Comparison of ENCODE assay signal across 1 cellular context in the genomic region with DNA sequence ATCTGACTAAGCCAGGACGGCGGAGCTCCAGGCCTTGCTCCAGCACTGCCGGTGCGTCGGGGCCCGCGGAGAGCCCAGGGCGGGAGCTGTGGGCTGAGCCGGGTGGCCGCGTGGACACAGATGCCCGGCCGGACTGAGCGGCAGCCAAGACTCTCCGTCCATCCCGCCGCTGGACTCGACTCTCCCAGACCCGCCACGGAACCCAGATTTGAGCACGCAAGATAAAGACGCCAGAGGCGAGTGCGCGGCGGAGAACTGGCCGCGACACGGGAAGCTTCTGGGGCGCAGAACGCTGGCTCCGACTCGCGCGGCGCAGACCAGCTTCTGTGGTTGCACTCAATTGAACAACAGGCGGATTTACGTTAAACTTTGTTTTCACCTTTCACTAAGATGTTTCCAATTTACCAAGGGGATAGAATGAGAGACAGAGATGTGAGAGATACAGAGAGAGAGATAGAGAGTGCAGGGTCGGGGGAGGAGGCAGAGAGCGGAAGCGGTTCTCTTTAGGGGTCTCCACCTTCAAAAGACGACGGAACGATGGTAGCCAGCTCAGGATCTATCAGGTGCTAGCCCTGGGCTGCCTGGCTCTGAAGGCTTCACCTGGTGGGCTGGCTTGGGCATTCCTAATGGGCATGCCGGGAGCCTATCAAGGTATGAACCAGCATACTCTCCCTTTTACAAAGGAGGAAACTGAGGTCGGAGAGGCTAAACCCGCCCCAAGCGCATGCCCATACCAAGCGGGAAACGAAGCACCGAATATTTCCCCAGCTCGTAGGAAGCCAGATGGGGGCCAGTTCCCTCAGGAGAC.
TF ChIP-seq lines count a peak whose summit lies in the region.

No MANE protein-coding gene starts in this region.

TF ChIP-seq in H1, 55 proteins besides CTCF, POLR2A, EP300 and RAD21:
- TF ChIP-seq SUZ12 (IDR thresholded peaks at IDR 0.05; ENCODE audit: low read length) (peak; percentile 85), SP4 (IDR thresholded peaks at IDR 0.05; ENCODE audit: low read length) (no peak), GTF2F1 (IDR thresholded peaks at IDR 0.05; ENCODE audit: borderline replicate concordance, low read depth, low read length) (no peak), BACH1 (IDR thresholded peaks at IDR 0.05; ENCODE audit: low read length) (no peak), CBX8 (IDR thresholded peaks at IDR 0.05; ENCODE audit: borderline replicate concordance, low read depth, low read length) (peak; percentile 36; the same call in 1 of the 2 replicates), SIX5 (IDR thresholded peaks at IDR 0.05; ENCODE audit: low read depth, low read length) (no peak), EZH2 (IDR thresholded peaks at IDR 0.05; ENCODE audit: low read depth, low read length, severe bottlenecking) (peak; percentile 95)
- TF ChIP-seq, protein P1, sequence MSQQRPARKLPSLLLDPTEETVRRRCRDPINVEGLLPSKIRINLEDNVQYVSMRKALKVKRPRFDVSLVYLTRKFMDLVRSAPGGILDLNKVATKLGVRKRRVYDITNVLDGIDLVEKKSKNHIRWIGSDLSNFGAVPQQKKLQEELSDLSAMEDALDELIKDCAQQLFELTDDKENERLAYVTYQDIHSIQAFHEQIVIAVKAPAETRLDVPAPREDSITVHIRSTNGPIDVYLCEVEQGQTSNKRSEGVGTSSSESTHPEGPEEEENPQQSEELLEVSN (IDR thresholded peaks at IDR 0.05): peak; percentile 56
- TF ChIP-seq, protein P2, sequence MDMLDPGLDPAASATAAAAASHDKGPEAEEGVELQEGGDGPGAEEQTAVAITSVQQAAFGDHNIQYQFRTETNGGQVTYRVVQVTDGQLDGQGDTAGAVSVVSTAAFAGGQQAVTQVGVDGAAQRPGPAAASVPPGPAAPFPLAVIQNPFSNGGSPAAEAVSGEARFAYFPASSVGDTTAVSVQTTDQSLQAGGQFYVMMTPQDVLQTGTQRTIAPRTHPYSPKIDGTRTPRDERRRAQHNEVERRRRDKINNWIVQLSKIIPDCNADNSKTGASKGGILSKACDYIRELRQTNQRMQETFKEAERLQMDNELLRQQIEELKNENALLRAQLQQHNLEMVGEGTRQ (IDR thresholded peaks at IDR 0.05; ENCODE audit: low read length): no peak
